Comparison of ENCODE assay signal across 9 cellular contexts in the genomic region with DNA sequence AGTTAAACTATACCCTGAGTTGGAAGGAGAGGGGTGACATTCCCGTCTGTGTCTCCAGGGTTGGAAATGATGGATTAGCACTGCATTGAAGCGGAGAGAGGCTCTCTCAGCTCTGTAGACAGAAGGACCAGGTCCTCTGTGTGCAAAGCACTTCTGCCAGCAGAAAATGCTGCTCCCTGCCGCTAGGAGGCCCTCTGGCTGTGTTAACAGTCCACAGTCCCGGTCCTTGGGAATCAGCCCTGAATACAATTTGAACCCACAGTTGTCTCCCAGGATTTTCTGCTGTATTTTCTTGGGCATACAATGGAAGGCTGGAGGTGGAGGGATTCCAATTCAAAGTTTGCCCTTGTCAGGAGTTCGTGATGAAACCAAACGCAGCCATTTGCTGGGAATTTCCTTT.
DNase-seq lines count a peak whose midpoint lies in the region; TF ChIP-seq lines count a peak whose summit lies in the region.
"Had no signal": no experiment of that assay in that cellular context is flagged by ENCODE, and none has a peak within 500 bp of the region (broad histone marks: within the 10 kb centered on the region; RNA-seq: fewer than 3 reads in every experiment).

No MANE protein-coding gene starts in this region.

- H2BK120ac ChIP-seq in neuronal stem cell (ENCODE audit: low read depth, low read length), result no peak overlapping the region

- H3K4me3 Mint-ChIP-seq in chondrocyte (ENCODE audit: unreplicated experiment), result no peak overlapping the region

- H3K36me3 Mint-ChIP-seq in chondrocyte (ENCODE audit: low read depth), result no peaks in the 10 kb centered on the region

- no peak overlapping the region for H2AFZ ChIP-seq in KMS-11 (ENCODE audit: low read depth)
- H2AFZ ChIP-seq in neuronal stem cell (ENCODE audit: low read length), result no peak overlapping the region

- TF ChIP-seq POLR2A in prostate gland (IDR thresholded peaks at IDR 0.05), result no peak

- H3K9me3 ChIP-seq in neuronal stem cell (replicated peaks in 1 of 2; ENCODE audit: control insufficient read depth in 2 of 2, insufficient read depth in 1 of 2, low read depth in 1 of 2, low read length in 2 of 2) (no peaks in the 10 kb centered on the region), prostate gland (no peaks in the 10 kb centered on the region)

- no peak overlapping the region for H3K9ac ChIP-seq in KMS-11
- no peak overlapping the region for H3K9ac ChIP-seq in neuronal stem cell (ENCODE audit: low read depth, low read length, poor library complexity)

- H2AK5ac ChIP-seq in neuronal stem cell (ENCODE audit: low read depth, low read length), result no peak overlapping the region

- no peaks in the 10 kb centered on the region for H3K79me2 ChIP-seq in KMS-11 (ENCODE audit: insufficient read depth, low read depth)

- H3K4me1 Mint-ChIP-seq in chondrocyte (ENCODE audit: low read depth), result no peaks in the 10 kb centered on the region

- H3K36me3 ChIP-seq in KMS-11 (ENCODE audit: insufficient read depth) (no peaks in the 10 kb centered on the region), neuronal stem cell (replicated peaks in 1 of 2; ENCODE audit: control insufficient read depth in 2 of 2, insufficient read depth in 2 of 2, low read length in 2 of 2) (no peaks in the 10 kb centered on the region), prostate gland (no peaks in the 10 kb centered on the region)

- peaks cover 46% of the 10 kb centered on the region for H3K9me3 Mint-ChIP-seq in chondrocyte (ENCODE audit: low read depth)

- no peak overlapping the region for H2BK5ac ChIP-seq in neuronal stem cell (ENCODE audit: low read length)

- H4K20me1 ChIP-seq in KMS-11 (ENCODE audit: insufficient read depth), result no peaks in the 10 kb centered on the region

- no peak overlapping the region for H3K18ac ChIP-seq in neuronal stem cell (ENCODE audit: low read length)

- no peak overlapping the region for H2BK15ac ChIP-seq in neuronal stem cell (ENCODE audit: low read length)

- WGBS in neuronal stem cell (ENCODE audit: extremely low coverage in 2 of 2, insufficient read length in 2 of 2, insufficient replicate concordance in 1 of 2), 2 donors, result no CpG with 5 or more reads among the region's 6 CpGs
- 16% methylated on average over 6 of the region's 6 CpGs for WGBS in prostate gland

- H3K27ac ChIP-seq in KMS-11, result no peak overlapping the region
- H3K27ac ChIP-seq in neuronal stem cell (replicated peaks; ENCODE audit: low read length), result no peak overlapping the region
- no peak overlapping the region for H3K27ac ChIP-seq in prostate gland

- no peak overlapping the region for H3K14ac ChIP-seq in neuronal stem cell (ENCODE audit: low read length)

- no peak overlapping the region for H4K8ac ChIP-seq in neuronal stem cell (ENCODE audit: low read depth, low read length)

- intact Hi-C loops in prostate gland (cut with DNase I), result no loop called here

- peak; percentile 20 for DNase-seq in SIG-M5 treated with dmso at 0.1 percent for 504 hours (lab: John Stamatoyannopoulos, UW; ENCODE audit: unreplicated experiment)
- no peak for DNase-seq in SIG-M5 (lab: John Stamatoyannopoulos, UW)
- DNase-seq in chondrocyte (ENCODE audit: low spot score), result no peak
- DNase-seq in neuronal stem cell (ENCODE audit: low spot score), result peak; percentile 30
- no peak for DNase-seq in middle frontal gyrus (ENCODE audit: extremely low spot score, low spot score)
- DNase-seq in prostate gland (ENCODE audit: low spot score), result no peak
- DNase-seq in OCI-M2 (lab: John Stamatoyannopoulos, UW; ENCODE audit: unreplicated experiment), result no peak
- DNase-seq: stimulated activated CD4-positive, alpha-beta T cell treated with anti-CD3 and anti-CD28 coated beads, Interleukin-4, amount 100 ng/mL, for 24 hours had no signal

- H3K27ac Mint-ChIP-seq in chondrocyte (ENCODE audit: unreplicated experiment), result no peak overlapping the region

- H3K79me1 ChIP-seq in neuronal stem cell (ENCODE audit: low read depth, low read length), result no peaks in the 10 kb centered on the region

- no peaks in the 10 kb centered on the region for H3K4me1 ChIP-seq in KMS-11 (ENCODE audit: low read depth, poor library complexity, severe bottlenecking)
- no peaks in the 10 kb centered on the region for H3K4me1 ChIP-seq in neuronal stem cell (ENCODE audit: control insufficient read depth in 2 of 2, insufficient read depth in 1 of 2, low read depth in 1 of 2, low read length in 2 of 2)
- H3K4me1 ChIP-seq in prostate gland (replicated peaks), result no peaks in the 10 kb centered on the region

- no peak overlapping the region for H3K23ac ChIP-seq in neuronal stem cell (ENCODE audit: low read depth, low read length, poor library complexity)

- TF ChIP-seq CTCF in KMS-11 (conservative IDR thresholded peaks at IDR 0.05; ENCODE audit: low read depth, low read length) (0 out of 2 replicates have a peak, but pooled peaks have one; percentile 29), chondrocyte (IDR thresholded peaks at IDR 0.05) (peak; percentile 14), prostate gland (IDR thresholded peaks at IDR 0.05) (peak in 1 of 4 experiments; percentile 39)

- H3K4me3 ChIP-seq in KMS-11 (IDR thresholded peaks at IDR 0.05; ENCODE audit: insufficient read depth, low read depth, low read length), result no peak overlapping the region
- no peak overlapping the region for H3K4me3 ChIP-seq in neuronal stem cell (ENCODE audit: low read length in 2 of 2)
- H3K4me3 ChIP-seq in prostate gland, result no peak overlapping the region

- H3K4me2 ChIP-seq in KMS-11 (no peak overlapping the region), neuronal stem cell (ENCODE audit: insufficient read depth, low read length, poor library complexity, severe bottlenecking) (no peak overlapping the region)

- no peaks in the 10 kb centered on the region for H3K27me3 ChIP-seq in KMS-11 (ENCODE audit: insufficient read depth, low read depth)
- no peaks in the 10 kb centered on the region for H3K27me3 ChIP-seq in neuronal stem cell (ENCODE audit: control insufficient read depth in 3 of 3, insufficient read depth in 3 of 3, low read depth in 1 of 3, low read length in 3 of 3)
- no peaks in the 10 kb centered on the region for H3K27me3 ChIP-seq in prostate gland (replicated peaks; ENCODE audit: insufficient read depth)

- no peak overlapping the region for H4K91ac ChIP-seq in neuronal stem cell (ENCODE audit: low read depth, low read length, poor library complexity)

- H3K27me3 Mint-ChIP-seq in chondrocyte (ENCODE audit: low read depth), result no peaks in the 10 kb centered on the region

- H2BK12ac ChIP-seq in neuronal stem cell (ENCODE audit: low read length), result no peak overlapping the region

- no peak overlapping the region for H3K4ac ChIP-seq in neuronal stem cell (ENCODE audit: low read length)

Comparison
In these comparisons a context has a peak if more than half of its experiments do, and no peak if none do; other contexts are left out.
1. DNase-seq: peak in SIG-M5 treated with dmso at 0.1 percent for 504 hours (single experiment) and neuronal stem cell (single experiment); none in SIG-M5 (single experiment), chondrocyte (single experiment), middle frontal gyrus (single experiment), prostate gland (single experiment) and OCI-M2 (single experiment).